ENCODE assay signal across 10 cellular contexts in genomic region chr2:71282493-71282892, GRCh38. TPM values are rescaled to one million over a fixed set of nuclear protein-coding genes. Genes with fewer than 3 reads are reported as not detected.
DNase-seq lines count a peak whose midpoint lies in the region; ATAC-seq and TF ChIP-seq lines count a peak whose summit lies in the region.
"Had no signal": no experiment of that assay in that cellular context is flagged by ENCODE, and none has a peak within 500 bp of the region (broad histone marks: within the 10 kb centered on the region; RNA-seq: fewer than 3 reads in every experiment).

No MANE protein-coding gene starts in this region.

- H3K9me3 ChIP-seq in mucosa of descending colon (no peaks in the 10 kb centered on the region), Peyer's patch (no peaks in the 10 kb centered on the region)

- H3K4me3 Mint-ChIP-seq in natural killer cell, result no peak overlapping the region
- H3K4me3 Mint-ChIP-seq: stimulated activated naive CD8-positive, alpha-beta T cell treated with anti-CD3 and anti-CD28 coated beads, Interleukin-15, amount 100 ng/mL, for 72 hours had no signal

- TF ChIP-seq POLR2A in Peyer's patch (IDR thresholded peaks at IDR 0.05), result no peak

- H3K27ac Mint-ChIP-seq in natural killer cell, result no peak overlapping the region
- H3K27ac Mint-ChIP-seq: stimulated activated naive CD8-positive, alpha-beta T cell treated with anti-CD3 and anti-CD28 coated beads, Interleukin-15, amount 100 ng/mL, for 72 hours had no signal

- H3K27me3 Mint-ChIP-seq in natural killer cell (ENCODE audit: low read depth in 2 of 2), result peaks cover 30 to 64% of the 10 kb centered on the region in 2 donors

- intact Hi-C loops in mucosa of descending colon (cut with DNase I, micrococcal nuclease), result no loop called here
- intact Hi-C loops in natural killer cell (cut with micrococcal nuclease), result no loop called here

- peak; percentile 32 for TF ChIP-seq CTCF in GM12873 (IDR thresholded peaks at IDR 0.05; ENCODE audit: insufficient read depth, low read depth, low read length, missing control alignments)
- no peak for TF ChIP-seq CTCF in mucosa of descending colon (IDR thresholded peaks at IDR 0.05)
- no peak for TF ChIP-seq CTCF in natural killer cell (IDR thresholded peaks at IDR 0.05)
- peak in 1 of 6 experiments; percentile 14 for TF ChIP-seq CTCF in Peyer's patch (IDR thresholded peaks at IDR 0.05)

- peak; percentile 45 for ATAC-seq in mucosa of descending colon
- no peak for ATAC-seq in natural killer cell
- ATAC-seq: stimulated activated naive CD8-positive, alpha-beta T cell treated with anti-CD3 and anti-CD28 coated beads, Interleukin-15, amount 100 ng/mL, for 72 hours had no signal

- DNase-seq in LHCN-M2 (ENCODE audit: low read depth) (peak; percentile 25), mucosa of descending colon (peak in 1 of 3 donors; percentile 4), natural killer cell (no peak), Peyer's patch (no peak)
- no peak for DNase-seq in stimulated activated naive CD4-positive, alpha-beta T cell treated with Interleukin-2 at 50 U/mL for 16 hours (lab: John Stamatoyannopoulos, UW)
- DNase-seq: activated effector memory CD4-positive, alpha-beta T cell treated with Interleukin-2 at 50 U/mL for 16 hours; stimulated activated naive CD8-positive, alpha-beta T cell treated with anti-CD3 and anti-CD28 coated beads, Interleukin-15, amount 100 ng/mL, for 72 hours had no signal

- H3K4me1 ChIP-seq in mucosa of descending colon (ENCODE audit: low read depth) (peaks cover 5% of the 10 kb centered on the region), Peyer's patch (peaks cover 0 to 4% (median 0%) of the 10 kb centered on the region in 4 donors)

- no peaks in the 10 kb centered on the region for H3K36me3 Mint-ChIP-seq in natural killer cell

- H3K36me3 ChIP-seq in mucosa of descending colon (ENCODE audit: low read depth) (no peaks in the 10 kb centered on the region), Peyer's patch (no peaks in the 10 kb centered on the region)

- no peaks in the 10 kb centered on the region for H3K27me3 ChIP-seq in Peyer's patch

- H3K4me1 Mint-ChIP-seq in natural killer cell, result peaks cover 5 to 6% of the 10 kb centered on the region in 2 donors

- H3K4me3 ChIP-seq in mucosa of descending colon, result no peak overlapping the region
- H3K4me3 ChIP-seq in Peyer's patch, result no peak overlapping the region
- H3K4me3 ChIP-seq: lung had no signal

- H3K9me3 Mint-ChIP-seq in natural killer cell, result no peaks in the 10 kb centered on the region
- H3K9me3 Mint-ChIP-seq: stimulated activated naive CD8-positive, alpha-beta T cell treated with anti-CD3 and anti-CD28 coated beads, Interleukin-15, amount 100 ng/mL, for 72 hours had no signal

- H3K27ac ChIP-seq in angular gyrus (ENCODE audit: low read depth, low read length), result peak overlapping the region; percentile 41
- H3K27ac ChIP-seq in Peyer's patch, result no peak overlapping the region

RNA-seq across cellular contexts. Expression of gene ZNF638, which starts 49.1 kb away (rescaled TPM):
- 87.7 and 101 TPM in 2 replicates for total RNA-seq in LHCN-M2 (2014; rRNA removed)
- 23.8 TPM for polyA plus RNA-seq in LHCN-M2 (2012)
- 100 to 1,000 TPM in 1 of 3 donors, 10 to 100 TPM in 2; 87.4 to 118 (median 95.0) TPM for total RNA-seq in mucosa of descending colon
- total RNA-seq in natural killer cell, result 100 to 1,000 TPM; 104 to 126 (median 113) TPM
- 100 to 1,000 TPM; 155 to 539 (median 174) TPM for total RNA-seq in Peyer's patch

RNA-seq across cellular contexts. Expression of gene PAIP2B, which starts 55.6 kb away (rescaled TPM):
- 0.06 and 0.17 TPM in 2 replicates for total RNA-seq in LHCN-M2 (2014; rRNA removed)
- 0.15 TPM for polyA plus RNA-seq in LHCN-M2 (2012)
- total RNA-seq in mucosa of descending colon, result 10 to 100 TPM in 1 of 3 donors, 1 to 10 TPM in 2; 5.6 to 14.6 (median 6.5) TPM
- 1 to 10 TPM; 1.9 to 3.4 (median 3.2) TPM for total RNA-seq in natural killer cell
- total RNA-seq in Peyer's patch, result 10 to 100 TPM in 1 of 4 donors, 1 to 10 TPM in 3; 1.9 to 10.7 (median 2.2) TPM
